23 cellular contexts compared by ENCODE assay signal in the genomic region with DNA sequence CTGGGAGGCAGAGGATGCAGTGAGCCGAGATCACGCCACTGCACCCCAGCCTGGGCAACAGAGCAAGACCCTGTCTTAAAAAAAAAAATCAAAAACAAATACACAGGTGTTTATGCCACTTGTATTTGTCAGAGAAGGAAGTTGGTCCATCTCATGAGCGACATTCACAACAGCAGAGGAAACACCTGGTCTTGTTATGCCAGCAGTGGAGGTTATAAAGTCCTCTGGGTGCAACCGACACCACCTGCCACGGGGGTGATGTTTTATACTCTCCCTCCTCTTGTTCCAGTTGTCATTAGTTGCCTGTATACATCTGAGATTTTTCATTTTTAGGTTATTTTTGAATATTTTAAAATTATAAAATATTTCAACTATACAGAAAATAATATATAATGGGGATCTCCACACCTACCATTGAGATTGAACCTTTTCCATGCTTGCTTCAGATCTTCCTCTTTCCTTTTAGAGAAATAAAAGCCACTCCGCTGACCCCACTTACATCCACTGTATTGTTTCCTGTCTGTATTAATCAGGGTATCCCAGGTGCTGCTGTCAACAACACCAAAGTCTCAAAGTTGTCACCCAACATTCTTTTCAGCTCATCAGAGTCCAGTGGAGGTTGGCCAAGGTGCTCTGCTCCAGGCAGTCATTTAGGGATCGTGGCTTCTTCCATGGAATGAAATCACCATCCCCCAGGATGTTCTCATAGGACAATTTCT.
DNase-seq lines count a peak whose midpoint lies in the region; ATAC-seq and TF ChIP-seq lines count a peak whose summit lies in the region.
"Had no signal": no experiment of that assay in that cellular context is flagged by ENCODE, and none has a peak within 500 bp of the region (broad histone marks: within the 10 kb centered on the region; RNA-seq: fewer than 3 reads in every experiment).

No MANE protein-coding gene starts in this region.

- TF ChIP-seq CTCF in DND-41 (IDR thresholded peaks at IDR 0.05; ENCODE audit: borderline replicate concordance, extremely low read depth, low read length, poor library complexity, severe bottlenecking): no peak
- TF ChIP-seq CTCF in HEK293 (tag by site-specific recombination; IDR thresholded peaks at IDR 0.05): no peak
- TF ChIP-seq CTCF in chondrocyte (IDR thresholded peaks at IDR 0.05): no peak
- no peak for TF ChIP-seq CTCF in lower leg skin (IDR thresholded peaks at IDR 0.05)

- no peaks in the 10 kb centered on the region for H3K79me2 ChIP-seq in DND-41 (ENCODE audit: insufficient read depth, low read length)

- no peaks in the 10 kb centered on the region for H3K27me3 Mint-ChIP-seq in chondrocyte (ENCODE audit: low read depth)
- H3K27me3 Mint-ChIP-seq: activated CD4-positive, alpha-beta memory T cell treated with anti-CD3 and anti-CD28 coated beads, Interleukin-2, amount 10 ng/mL, durations not matched to agents 7 days and 5 days had no signal

- H3K27me3 ChIP-seq in DND-41 (ENCODE audit: insufficient read depth, low read length, poor library complexity): no peaks in the 10 kb centered on the region
- H3K27me3 ChIP-seq: ascending aorta, SJSA1, testis had no signal

- peak overlapping the region; percentile 28; the same call in 1 of the 2 replicates for H3K9ac ChIP-seq in DND-41 (ENCODE audit: low read depth, low read length)

- H3K4me2 ChIP-seq in DND-41 (ENCODE audit: insufficient read depth, low read length): no peak overlapping the region

- H3K4me1 ChIP-seq in DND-41 (ENCODE audit: insufficient read depth, low read length) (peaks cover 35% of the 10 kb centered on the region), HEK293 (ENCODE audit: control insufficient read depth, insufficient read depth, low read length) (no peaks in the 10 kb centered on the region)
- H3K4me1 ChIP-seq: ascending aorta, SJSA1, testis had no signal

- H3K27ac ChIP-seq in DND-41 (ENCODE audit: low read length) (peak overlapping the region; percentile 87), HEK293 (ENCODE audit: extremely low read depth, low read depth, low read length) (no peak overlapping the region), KOPT-K1 (ENCODE audit: low read depth, low read length, poor library complexity, severe bottlenecking) (peak overlapping the region; percentile 66)
- H3K27ac ChIP-seq: ascending aorta, SJSA1, testis had no signal

- TF ChIP-seq POLR2A in lower leg skin (IDR thresholded peaks at IDR 0.05): no peak

- no peak overlapping the region for H3K27ac Mint-ChIP-seq in chondrocyte (ENCODE audit: unreplicated experiment)
- H3K27ac Mint-ChIP-seq: activated CD4-positive, alpha-beta memory T cell treated with anti-CD3 and anti-CD28 coated beads, Interleukin-2, amount 10 ng/mL, durations not matched to agents 7 days and 5 days had no signal

- ATAC-seq in DND-41 (ENCODE audit: insufficient read depth, low read depth): peak; percentile 88
- no peak for ATAC-seq in GM21717 (IDR thresholded peaks at IDR 0.05; ENCODE audit: unreplicated experiment)
- ATAC-seq in left ventricle myocardium superior: no peak

- POLR2A ChIA-PET in HEK293 (lab: Yijun Ruan, JAX): no interaction called here

- 80 to 83% methylated on average over 7 of the region's 7 CpGs for WGBS in lower leg skin, 2 donors

- H2AFZ ChIP-seq in DND-41 (ENCODE audit: low read depth, low read length): no peak overlapping the region

- no peaks in the 10 kb centered on the region for H3K4me1 Mint-ChIP-seq in chondrocyte (ENCODE audit: low read depth)
- H3K4me1 Mint-ChIP-seq: activated CD4-positive, alpha-beta memory T cell treated with anti-CD3 and anti-CD28 coated beads, Interleukin-2, amount 10 ng/mL, durations not matched to agents 7 days and 5 days; CD14-positive monocyte had no signal

- peaks cover 1% of the 10 kb centered on the region for H3K36me3 Mint-ChIP-seq in chondrocyte (ENCODE audit: low read depth)
- H3K36me3 Mint-ChIP-seq: CD14-positive monocyte had no signal

- H4K20me1 ChIP-seq in DND-41 (ENCODE audit: insufficient read depth, low read length): no peaks in the 10 kb centered on the region

- intact Hi-C loops in left ventricle myocardium superior (cut with micrococcal nuclease) (no loop called here), lower leg skin (cut with DNase I; ENCODE audit: low total_unique reads) (no loop called here)

- H3K4me3 Mint-ChIP-seq in chondrocyte (ENCODE audit: unreplicated experiment): no peak overlapping the region
- H3K4me3 Mint-ChIP-seq: activated CD4-positive, alpha-beta memory T cell treated with anti-CD3 and anti-CD28 coated beads, Interleukin-2, amount 10 ng/mL, durations not matched to agents 7 days and 5 days; CD14-positive monocyte had no signal

- H3K4me3 ChIP-seq in DND-41 (ENCODE audit: low read depth in 1 of 2, low read length in 2 of 2): no peak overlapping the region; a peak in 1 of 4 replicates
- H3K4me3 ChIP-seq in HEK293 (ENCODE audit: low read depth, low read length): no peak overlapping the region
- no peak overlapping the region for H3K4me3 ChIP-seq in lower leg skin (ENCODE audit: low read depth, poor library complexity, severe bottlenecking)
- H3K4me3 ChIP-seq: ascending aorta, lung, SJSA1, testis had no signal

- DNase-seq in DND-41: peak; percentile 57
- peak; percentile 15 for DNase-seq in chondrocyte (ENCODE audit: low spot score)
- DNase-seq in globus pallidus (ENCODE audit: low spot score): no peak
- DNase-seq in left ventricle myocardium superior: no peak
- DNase-seq in lower leg skin (ENCODE audit: low spot score in 2 of 2): no peak
- DNase-seq: activated CD4-positive, alpha-beta memory T cell treated with anti-CD3 and anti-CD28 coated beads, Interleukin-2, amount 10 ng/mL, durations not matched to agents 7 days and 5 days; activated CD4-positive, CD25-positive, alpha-beta regulatory T cell; activated naive CD4-positive, alpha-beta T cell treated with anti-CD3 and anti-CD28 coated beads, Interleukin-2, amount 50 U/mL, for 16 hours; GOT3; hypothalamus; islet precursor cell; NCI-H2081; NCI-H524 treated with DMSO at 0.1 percent for 48 hours; OCI-M1; stimulated activated CD4-positive, alpha-beta T cell treated with anti-CD3 and anti-CD28 coated beads, Interleukin-12 subunit alpha, Interleukin-12 subunit beta, amount 100 ng/mL, for 4 hours; testis had no signal

- H3K36me3 ChIP-seq in DND-41 (ENCODE audit: insufficient read depth, low read length): peaks cover 16% of the 10 kb centered on the region; the same call in 1 of the 2 replicates
- peaks cover 0 to 8% of the 10 kb centered on the region in 2 experiments; a peak in 2 of 3 replicates for H3K36me3 ChIP-seq in HEK293 (ENCODE audit: control insufficient read depth in 2 of 2, insufficient read depth in 1 of 2, low read length in 2 of 2)
- H3K36me3 ChIP-seq in KOPT-K1 (ENCODE audit: insufficient read depth, low read length): peaks cover 20% of the 10 kb centered on the region
- H3K36me3 ChIP-seq: ascending aorta, SJSA1 had no signal

- CTCF ChIA-PET in HEK293 (lab: Yijun Ruan, JAX): interaction anchor here (0.6 kb wide), 1 partner anchor 137 kb away, joined by 3 read pairs; no protein-coding TSS in a partner anchor

- H3K9me3 ChIP-seq in DND-41 (ENCODE audit: insufficient read depth, low read length, severe bottlenecking) (peaks cover 15% of the 10 kb centered on the region), HEK293 (ENCODE audit: control insufficient read depth, insufficient read depth, low read depth, low read length) (no peaks in the 10 kb centered on the region), KOPT-K1 (ENCODE audit: insufficient read depth, low read length, poor library complexity, severe bottlenecking) (peaks cover 19% of the 10 kb centered on the region)
- H3K9me3 ChIP-seq: SJSA1, testis had no signal

- peaks cover 9% of the 10 kb centered on the region for H3K9me3 Mint-ChIP-seq in chondrocyte (ENCODE audit: low read depth)

TF ChIP-seq in HEK293, 187 proteins besides CTCF, POLR2A, EP300 and RAD21:
- TF ChIP-seq ZFP41 (tag by site-specific recombination; IDR thresholded peaks at IDR 0.05; ENCODE audit: borderline replicate concordance): no peak
- TF ChIP-seq ZNF121 (tag by site-specific recombination; IDR thresholded peaks at IDR 0.05): 0 out of 2 replicates have a peak, but pooled peaks have one; percentile 42
- TF ChIP-seq, protein P1, sequence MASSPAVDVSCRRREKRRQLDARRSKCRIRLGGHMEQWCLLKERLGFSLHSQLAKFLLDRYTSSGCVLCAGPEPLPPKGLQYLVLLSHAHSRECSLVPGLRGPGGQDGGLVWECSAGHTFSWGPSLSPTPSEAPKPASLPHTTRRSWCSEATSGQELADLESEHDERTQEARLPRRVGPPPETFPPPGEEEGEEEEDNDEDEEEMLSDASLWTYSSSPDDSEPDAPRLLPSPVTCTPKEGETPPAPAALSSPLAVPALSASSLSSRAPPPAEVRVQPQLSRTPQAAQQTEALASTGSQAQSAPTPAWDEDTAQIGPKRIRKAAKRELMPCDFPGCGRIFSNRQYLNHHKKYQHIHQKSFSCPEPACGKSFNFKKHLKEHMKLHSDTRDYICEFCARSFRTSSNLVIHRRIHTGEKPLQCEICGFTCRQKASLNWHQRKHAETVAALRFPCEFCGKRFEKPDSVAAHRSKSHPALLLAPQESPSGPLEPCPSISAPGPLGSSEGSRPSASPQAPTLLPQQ (tag by site-specific recombination; IDR thresholded peaks at IDR 0.05): no peak

Comparison
In these comparisons a context has a peak if more than half of its experiments do, and no peak if none do; other contexts are left out.
1. DNase-seq: peak in DND-41 (single experiment) and chondrocyte (single experiment); none in globus pallidus (single experiment), left ventricle myocardium superior (single experiment) and lower leg skin (0 of 2).